Comparison of ENCODE assay signal across 1 cellular context in the genomic region with DNA sequence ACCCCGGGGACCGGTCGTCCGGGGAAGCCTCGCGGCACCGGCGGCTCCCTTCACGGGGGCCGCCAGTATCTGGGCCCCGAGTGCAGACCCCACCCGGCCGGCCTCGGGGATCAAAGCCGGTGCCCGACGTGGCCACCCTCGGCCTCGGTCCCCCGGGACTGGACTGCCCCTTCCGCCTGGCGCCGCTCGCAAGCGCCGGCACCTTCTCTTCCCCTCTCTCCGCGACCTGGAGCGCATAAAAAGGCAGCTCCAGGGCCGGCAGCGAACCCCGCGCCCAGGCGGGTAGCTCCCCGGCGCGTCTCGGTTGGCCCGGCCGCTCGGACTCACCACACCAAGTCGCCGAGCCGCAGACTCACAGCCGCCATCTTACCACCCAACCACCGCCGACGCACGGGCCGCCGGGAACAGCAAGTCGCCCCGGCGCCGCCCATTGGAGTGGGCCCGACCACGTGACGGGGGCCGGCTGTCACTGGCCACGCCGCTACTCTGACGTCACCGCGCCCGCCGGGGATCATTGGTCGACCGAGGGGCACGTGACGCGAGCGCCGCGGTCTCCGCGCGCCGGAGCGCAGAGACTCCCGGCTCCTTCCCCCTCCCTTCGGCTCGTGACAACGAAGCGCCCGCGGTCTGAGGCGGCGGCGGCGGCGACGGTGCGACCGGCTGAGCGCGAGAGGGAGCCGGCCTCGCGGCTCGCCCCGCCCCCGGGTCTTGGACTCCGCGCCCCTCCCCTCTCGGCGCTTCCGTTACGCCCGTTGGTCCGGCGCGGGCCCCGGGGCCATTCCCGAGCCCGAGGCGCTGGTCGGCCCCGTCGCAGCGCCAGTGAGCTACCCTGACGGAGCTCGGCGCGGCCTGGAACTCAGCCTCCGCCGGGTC.
TF ChIP-seq lines count a peak whose summit lies in the region.

TSS of gene GLYR1 (minus strand) at position 388 of the 873 bp plus-strand sequence. CDS start at position 365, 23 bp downstream.
A gene with protein sequence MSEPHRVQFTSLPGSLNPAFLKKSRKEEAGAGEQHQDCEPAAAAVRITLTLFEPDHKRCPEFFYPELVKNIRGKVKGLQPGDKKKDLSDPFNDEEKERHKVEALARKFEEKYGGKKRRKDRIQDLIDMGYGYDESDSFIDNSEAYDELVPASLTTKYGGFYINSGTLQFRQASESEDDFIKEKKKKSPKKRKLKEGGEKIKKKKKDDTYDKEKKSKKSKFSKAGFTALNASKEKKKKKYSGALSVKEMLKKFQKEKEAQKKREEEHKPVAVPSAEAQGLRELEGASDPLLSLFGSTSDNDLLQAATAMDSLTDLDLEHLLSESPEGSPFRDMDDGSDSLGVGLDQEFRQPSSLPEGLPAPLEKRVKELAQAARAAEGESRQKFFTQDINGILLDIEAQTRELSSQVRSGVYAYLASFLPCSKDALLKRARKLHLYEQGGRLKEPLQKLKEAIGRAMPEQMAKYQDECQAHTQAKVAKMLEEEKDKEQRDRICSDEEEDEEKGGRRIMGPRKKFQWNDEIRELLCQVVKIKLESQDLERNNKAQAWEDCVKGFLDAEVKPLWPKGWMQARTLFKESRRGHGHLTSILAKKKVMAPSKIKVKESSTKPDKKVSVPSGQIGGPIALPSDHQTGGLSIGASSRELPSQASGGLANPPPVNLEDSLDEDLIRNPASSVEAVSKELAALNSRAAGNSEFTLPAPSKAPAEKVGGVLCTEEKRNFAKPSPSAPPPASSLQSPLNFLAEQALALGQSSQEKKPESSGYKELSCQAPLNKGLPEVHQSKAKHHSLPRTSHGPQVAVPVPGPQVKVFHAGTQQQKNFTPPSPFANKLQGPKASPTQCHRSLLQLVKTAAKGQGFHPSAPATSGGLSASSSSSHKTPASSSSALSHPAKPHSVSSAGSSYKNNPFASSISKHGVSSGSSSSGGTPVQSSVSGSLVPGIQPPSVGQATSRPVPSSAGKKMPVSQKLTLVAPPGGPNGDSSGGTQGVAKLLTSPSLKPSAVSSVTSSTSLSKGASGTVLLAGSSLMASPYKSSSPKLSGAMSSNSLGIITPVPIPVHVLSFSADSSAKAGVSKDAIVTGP (N-terminal part only) (plus strand): TSS at position 581 of the 873 bp plus-strand sequence. CDS start 5,437 bp downstream, outside the sequence.

TF ChIP-seq in IMR-90, 13 proteins besides CTCF, POLR2A, EP300 and RAD21 (continued from another document):
- TF ChIP-seq, protein P1, sequence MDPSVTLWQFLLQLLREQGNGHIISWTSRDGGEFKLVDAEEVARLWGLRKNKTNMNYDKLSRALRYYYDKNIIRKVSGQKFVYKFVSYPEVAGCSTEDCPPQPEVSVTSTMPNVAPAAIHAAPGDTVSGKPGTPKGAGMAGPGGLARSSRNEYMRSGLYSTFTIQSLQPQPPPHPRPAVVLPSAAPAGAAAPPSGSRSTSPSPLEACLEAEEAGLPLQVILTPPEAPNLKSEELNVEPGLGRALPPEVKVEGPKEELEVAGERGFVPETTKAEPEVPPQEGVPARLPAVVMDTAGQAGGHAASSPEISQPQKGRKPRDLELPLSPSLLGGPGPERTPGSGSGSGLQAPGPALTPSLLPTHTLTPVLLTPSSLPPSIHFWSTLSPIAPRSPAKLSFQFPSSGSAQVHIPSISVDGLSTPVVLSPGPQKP (IDR thresholded peaks at IDR 0.05; ENCODE audit: borderline replicate concordance, low read depth, low read length), result no peak
- TF ChIP-seq BHLHE40 (IDR thresholded peaks at IDR 0.05; ENCODE audit: low read depth, low read length), result peak; percentile 89
- TF ChIP-seq NFE2L2 (IDR thresholded peaks at IDR 0.05; ENCODE audit: low read depth, low read length), result 0 out of 2 replicates have a peak, but pooled peaks have one; percentile 1
- peak; percentile 64; the same call in 1 of the 2 replicates for TF ChIP-seq MXI1 (IDR thresholded peaks at IDR 0.05; ENCODE audit: borderline replicate concordance, low read depth, low read length)
- TF ChIP-seq RFX5 (IDR thresholded peaks at IDR 0.05; ENCODE audit: low read depth, low read length), result no peak
- TF ChIP-seq FOS (IDR thresholded peaks at IDR 0.05; ENCODE audit: low read depth, low read length), result peak; percentile 91
- TF ChIP-seq, protein P2, sequence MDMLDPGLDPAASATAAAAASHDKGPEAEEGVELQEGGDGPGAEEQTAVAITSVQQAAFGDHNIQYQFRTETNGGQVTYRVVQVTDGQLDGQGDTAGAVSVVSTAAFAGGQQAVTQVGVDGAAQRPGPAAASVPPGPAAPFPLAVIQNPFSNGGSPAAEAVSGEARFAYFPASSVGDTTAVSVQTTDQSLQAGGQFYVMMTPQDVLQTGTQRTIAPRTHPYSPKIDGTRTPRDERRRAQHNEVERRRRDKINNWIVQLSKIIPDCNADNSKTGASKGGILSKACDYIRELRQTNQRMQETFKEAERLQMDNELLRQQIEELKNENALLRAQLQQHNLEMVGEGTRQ (IDR thresholded peaks at IDR 0.05; ENCODE audit: low read depth, low read length), result peak; percentile 100
- no peak for TF ChIP-seq RCOR1 (IDR thresholded peaks at IDR 0.05; ENCODE audit: insufficient replicate concordance, low read length)
